Comparison of ENCODE assay signal across 1 cellular context in the genomic region with DNA sequence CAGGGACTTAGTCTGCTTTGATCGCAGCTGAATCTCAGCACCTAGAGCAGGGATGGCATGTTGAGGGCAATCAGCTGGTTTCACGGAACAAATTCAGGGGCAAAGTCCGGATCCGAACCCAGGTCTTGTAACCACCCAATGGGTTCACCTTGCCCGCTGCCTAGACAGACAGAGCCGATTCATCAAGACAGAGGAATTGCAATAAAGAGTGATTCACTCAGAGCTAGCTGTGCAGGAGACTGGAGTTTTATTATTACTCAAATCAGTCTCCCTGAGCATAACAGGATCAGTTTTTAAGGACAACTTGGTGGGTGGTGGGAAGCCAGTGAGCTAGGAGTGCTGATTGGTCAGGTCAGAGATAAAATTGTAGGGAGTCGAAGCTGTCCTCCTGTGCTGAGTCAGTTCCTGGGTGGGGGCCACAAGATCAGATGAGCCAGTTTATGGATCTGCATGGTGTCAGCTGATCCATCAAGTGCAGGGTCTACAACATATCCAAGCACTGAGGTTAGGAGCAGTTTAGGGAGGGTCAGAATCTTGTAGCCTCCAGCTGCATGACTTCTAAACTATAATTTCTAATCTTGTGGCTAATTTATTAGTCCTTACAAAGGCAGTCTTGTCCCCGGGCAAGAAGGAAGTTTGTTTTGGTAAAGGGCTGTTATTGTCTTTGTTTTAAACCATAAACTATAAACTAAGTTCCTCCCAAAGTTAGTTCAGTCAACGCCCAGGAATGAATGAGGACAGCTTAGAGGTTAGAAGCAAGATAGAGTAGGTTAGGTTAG.
TF ChIP-seq lines count a peak whose summit lies in the region.

No MANE protein-coding gene starts in this region.

TF ChIP-seq in K562, 482 proteins besides CTCF, POLR2A, EP300 and RAD21 (continued from another document and continues in another):
- TF ChIP-seq, protein P1, sequence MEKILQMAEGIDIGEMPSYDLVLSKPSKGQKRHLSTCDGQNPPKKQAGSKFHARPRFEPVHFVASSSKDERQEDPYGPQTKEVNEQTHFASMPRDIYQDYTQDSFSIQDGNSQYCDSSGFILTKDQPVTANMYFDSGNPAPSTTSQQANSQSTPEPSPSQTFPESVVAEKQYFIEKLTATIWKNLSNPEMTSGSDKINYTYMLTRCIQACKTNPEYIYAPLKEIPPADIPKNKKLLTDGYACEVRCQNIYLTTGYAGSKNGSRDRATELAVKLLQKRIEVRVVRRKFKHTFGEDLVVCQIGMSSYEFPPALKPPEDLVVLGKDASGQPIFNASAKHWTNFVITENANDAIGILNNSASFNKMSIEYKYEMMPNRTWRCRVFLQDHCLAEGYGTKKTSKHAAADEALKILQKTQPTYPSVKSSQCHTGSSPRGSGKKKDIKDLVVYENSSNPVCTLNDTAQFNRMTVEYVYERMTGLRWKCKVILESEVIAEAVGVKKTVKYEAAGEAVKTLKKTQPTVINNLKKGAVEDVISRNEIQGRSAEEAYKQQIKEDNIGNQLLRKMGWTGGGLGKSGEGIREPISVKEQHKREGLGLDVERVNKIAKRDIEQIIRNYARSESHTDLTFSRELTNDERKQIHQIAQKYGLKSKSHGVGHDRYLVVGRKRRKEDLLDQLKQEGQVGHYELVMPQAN (IDR thresholded peaks at IDR 0.05; ENCODE audit: borderline replicate concordance) = no peak
- no peak for TF ChIP-seq MTA2 (IDR thresholded peaks at IDR 0.05; ENCODE audit: low read depth)
- no peak for TF ChIP-seq HDAC8 (tag; IDR thresholded peaks at IDR 0.05)
- TF ChIP-seq RBM15 (IDR thresholded peaks at IDR 0.05; ENCODE audit: insufficient read depth, low read length) = no peak
- TF ChIP-seq DNMT1 (IDR thresholded peaks at IDR 0.05) = no peak
- no peak for TF ChIP-seq RBM14 (IDR thresholded peaks at IDR 0.05; ENCODE audit: borderline replicate concordance, insufficient read depth, low read depth, low read length)
- TF ChIP-seq, protein P2, sequence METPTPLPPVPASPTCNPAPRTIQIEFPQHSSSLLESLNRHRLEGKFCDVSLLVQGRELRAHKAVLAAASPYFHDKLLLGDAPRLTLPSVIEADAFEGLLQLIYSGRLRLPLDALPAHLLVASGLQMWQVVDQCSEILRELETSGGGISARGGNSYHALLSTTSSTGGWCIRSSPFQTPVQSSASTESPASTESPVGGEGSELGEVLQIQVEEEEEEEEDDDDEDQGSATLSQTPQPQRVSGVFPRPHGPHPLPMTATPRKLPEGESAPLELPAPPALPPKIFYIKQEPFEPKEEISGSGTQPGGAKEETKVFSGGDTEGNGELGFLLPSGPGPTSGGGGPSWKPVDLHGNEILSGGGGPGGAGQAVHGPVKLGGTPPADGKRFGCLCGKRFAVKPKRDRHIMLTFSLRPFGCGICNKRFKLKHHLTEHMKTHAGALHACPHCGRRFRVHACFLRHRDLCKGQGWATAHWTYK (CRISPR knock-in tag; IDR thresholded peaks at IDR 0.05) = no peak
- no peak for TF ChIP-seq NONO (IDR thresholded peaks at IDR 0.05; ENCODE audit: low read depth in 2 of 2, low read length in 1 of 2)
- no peak for TF ChIP-seq RNF2 (IDR thresholded peaks at IDR 0.05)
- TF ChIP-seq, protein P3, sequence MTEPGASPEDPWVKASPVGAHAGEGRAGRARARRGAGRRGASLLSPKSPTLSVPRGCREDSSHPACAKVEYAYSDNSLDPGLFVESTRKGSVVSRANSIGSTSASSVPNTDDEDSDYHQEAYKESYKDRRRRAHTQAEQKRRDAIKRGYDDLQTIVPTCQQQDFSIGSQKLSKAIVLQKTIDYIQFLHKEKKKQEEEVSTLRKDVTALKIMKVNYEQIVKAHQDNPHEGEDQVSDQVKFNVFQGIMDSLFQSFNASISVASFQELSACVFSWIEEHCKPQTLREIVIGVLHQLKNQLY (CRISPR knock-in tag; conservative IDR thresholded peaks at IDR 0.05) = no peak
- no peak for TF ChIP-seq SMARCB1 (IDR thresholded peaks at IDR 0.05; ENCODE audit: insufficient read length, low read depth)
- no peak; the same call in 1 of the 2 replicates for TF ChIP-seq PHF8 (IDR thresholded peaks at IDR 0.05; ENCODE audit: borderline replicate concordance, low read length)
- TF ChIP-seq SMAD3 (CRISPR knock-in tag; conservative IDR thresholded peaks at IDR 0.05) = no peak
- no peak for TF ChIP-seq SIN3B (IDR thresholded peaks at IDR 0.05; ENCODE audit: low read depth)
- no peak for TF ChIP-seq MXI1 (IDR thresholded peaks at IDR 0.05; ENCODE audit: low read depth, low read length)
- TF ChIP-seq, protein P4, sequence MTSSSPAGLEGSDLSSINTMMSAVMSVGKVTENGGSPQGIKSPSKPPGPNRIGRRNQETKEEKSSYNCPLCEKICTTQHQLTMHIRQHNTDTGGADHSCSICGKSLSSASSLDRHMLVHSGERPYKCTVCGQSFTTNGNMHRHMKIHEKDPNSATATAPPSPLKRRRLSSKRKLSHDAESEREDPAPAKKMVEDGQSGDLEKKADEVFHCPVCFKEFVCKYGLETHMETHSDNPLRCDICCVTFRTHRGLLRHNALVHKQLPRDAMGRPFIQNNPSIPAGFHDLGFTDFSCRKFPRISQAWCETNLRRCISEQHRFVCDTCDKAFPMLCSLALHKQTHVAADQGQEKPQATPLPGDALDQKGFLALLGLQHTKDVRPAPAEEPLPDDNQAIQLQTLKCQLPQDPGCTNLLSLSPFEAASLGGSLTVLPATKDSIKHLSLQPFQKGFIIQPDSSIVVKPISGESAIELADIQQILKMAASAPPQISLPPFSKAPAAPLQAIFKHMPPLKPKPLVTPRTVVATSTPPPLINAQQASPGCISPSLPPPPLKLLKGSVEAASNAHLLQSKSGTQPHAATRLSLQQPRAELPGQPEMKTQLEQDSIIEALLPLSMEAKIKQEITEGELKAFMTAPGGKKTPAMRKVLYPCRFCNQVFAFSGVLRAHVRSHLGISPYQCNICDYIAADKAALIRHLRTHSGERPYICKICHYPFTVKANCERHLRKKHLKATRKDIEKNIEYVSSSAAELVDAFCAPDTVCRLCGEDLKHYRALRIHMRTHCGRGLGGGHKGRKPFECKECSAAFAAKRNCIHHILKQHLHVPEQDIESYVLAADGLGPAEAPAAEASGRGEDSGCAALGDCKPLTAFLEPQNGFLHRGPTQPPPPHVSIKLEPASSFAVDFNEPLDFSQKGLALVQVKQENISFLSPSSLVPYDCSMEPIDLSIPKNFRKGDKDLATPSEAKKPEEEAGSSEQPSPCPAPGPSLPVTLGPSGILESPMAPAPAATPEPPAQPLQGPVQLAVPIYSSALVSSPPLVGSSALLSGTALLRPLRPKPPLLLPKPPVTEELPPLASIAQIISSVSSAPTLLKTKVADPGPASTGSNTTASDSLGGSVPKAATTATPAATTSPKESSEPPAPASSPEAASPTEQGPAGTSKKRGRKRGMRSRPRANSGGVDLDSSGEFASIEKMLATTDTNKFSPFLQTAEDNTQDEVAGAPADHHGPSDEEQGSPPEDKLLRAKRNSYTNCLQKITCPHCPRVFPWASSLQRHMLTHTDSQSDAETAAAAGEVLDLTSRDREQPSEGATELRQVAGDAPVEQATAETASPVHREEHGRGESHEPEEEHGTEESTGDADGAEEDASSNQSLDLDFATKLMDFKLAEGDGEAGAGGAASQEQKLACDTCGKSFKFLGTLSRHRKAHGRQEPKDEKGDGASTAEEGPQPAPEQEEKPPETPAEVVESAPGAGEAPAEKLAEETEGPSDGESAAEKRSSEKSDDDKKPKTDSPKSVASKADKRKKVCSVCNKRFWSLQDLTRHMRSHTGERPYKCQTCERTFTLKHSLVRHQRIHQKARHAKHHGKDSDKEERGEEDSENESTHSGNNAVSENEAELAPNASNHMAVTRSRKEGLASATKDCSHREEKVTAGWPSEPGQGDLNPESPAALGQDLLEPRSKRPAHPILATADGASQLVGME (CRISPR knock-in tag; IDR thresholded peaks at IDR 0.05) = no peak
- no peak for TF ChIP-seq SAFB (IDR thresholded peaks at IDR 0.05; ENCODE audit: borderline replicate concordance, low read depth, low read length)
- TF ChIP-seq ZNF699 (CRISPR knock-in tag; IDR thresholded peaks at IDR 0.05; ENCODE audit: insufficient replicate concordance) = no peak
- no peak for TF ChIP-seq BRCA1 (IDR thresholded peaks at IDR 0.05)
- TF ChIP-seq BRCA1 (CRISPR knock-in tag; IDR thresholded peaks at IDR 0.05) = no peak
- no peak for TF ChIP-seq TCF3 (CRISPR knock-in tag; IDR thresholded peaks at IDR 0.05)
- 0 out of 2 replicates have a peak, but pooled peaks have one; percentile 16 for TF ChIP-seq ESRRA (IDR thresholded peaks at IDR 0.05; ENCODE audit: borderline replicate concordance, low read depth)
- no peak for TF ChIP-seq ZNF140 (CRISPR knock-in tag; IDR thresholded peaks at IDR 0.05)
- no peak for TF ChIP-seq NELFE (IDR thresholded peaks at IDR 0.05; ENCODE audit: insufficient read depth, insufficient read length)
- no peak for TF ChIP-seq RBM39 (optimal IDR thresholded peaks at IDR 0.05; ENCODE audit: low read depth, low read length)
- no peak for TF ChIP-seq ZKSCAN3 (CRISPR knock-in tag; IDR thresholded peaks at IDR 0.05)
- TF ChIP-seq KLF13 (tag; IDR thresholded peaks at IDR 0.05; ENCODE audit: borderline replicate concordance, low read depth) = peak; percentile 32; the same call in 1 of the 2 replicates
- no peak for TF ChIP-seq SAFB2 (IDR thresholded peaks at IDR 0.05; ENCODE audit: borderline replicate concordance, low read depth, low read length, severe bottlenecking)
- TF ChIP-seq, protein P5, sequence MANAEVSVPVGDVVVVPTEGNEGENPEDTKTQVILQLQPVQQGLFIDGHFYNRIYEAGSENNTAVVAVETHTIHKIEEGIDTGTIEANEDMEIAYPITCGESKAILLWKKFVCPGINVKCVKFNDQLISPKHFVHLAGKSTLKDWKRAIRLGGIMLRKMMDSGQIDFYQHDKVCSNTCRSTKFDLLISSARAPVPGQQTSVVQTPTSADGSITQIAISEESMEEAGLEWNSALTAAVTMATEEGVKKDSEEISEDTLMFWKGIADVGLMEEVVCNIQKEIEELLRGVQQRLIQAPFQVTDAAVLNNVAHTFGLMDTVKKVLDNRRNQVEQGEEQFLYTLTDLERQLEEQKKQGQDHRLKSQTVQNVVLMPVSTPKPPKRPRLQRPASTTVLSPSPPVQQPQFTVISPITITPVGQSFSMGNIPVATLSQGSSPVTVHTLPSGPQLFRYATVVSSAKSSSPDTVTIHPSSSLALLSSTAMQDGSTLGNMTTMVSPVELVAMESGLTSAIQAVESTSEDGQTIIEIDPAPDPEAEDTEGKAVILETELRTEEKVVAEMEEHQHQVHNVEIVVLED (CRISPR knock-in tag; IDR thresholded peaks at IDR 0.05) = no peak
- no peak for TF ChIP-seq FOXM1 (IDR thresholded peaks at IDR 0.05; ENCODE audit: low read depth)
- no peak for TF ChIP-seq FOXM1 (CRISPR knock-in tag; IDR thresholded peaks at IDR 0.05; ENCODE audit: low read depth)
- peak; percentile 20; the same call in 1 of the 2 replicates for TF ChIP-seq CXXC5 (CRISPR knock-in tag; IDR thresholded peaks at IDR 0.05)
- TF ChIP-seq, protein P6, sequence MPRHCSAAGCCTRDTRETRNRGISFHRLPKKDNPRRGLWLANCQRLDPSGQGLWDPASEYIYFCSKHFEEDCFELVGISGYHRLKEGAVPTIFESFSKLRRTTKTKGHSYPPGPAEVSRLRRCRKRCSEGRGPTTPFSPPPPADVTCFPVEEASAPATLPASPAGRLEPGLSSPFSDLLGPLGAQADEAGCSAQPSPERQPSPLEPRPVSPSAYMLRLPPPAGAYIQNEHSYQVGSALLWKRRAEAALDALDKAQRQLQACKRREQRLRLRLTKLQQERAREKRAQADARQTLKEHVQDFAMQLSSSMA (CRISPR knock-in tag; IDR thresholded peaks at IDR 0.05) = no peak
- TF ChIP-seq ZNF644 (tag; IDR thresholded peaks at IDR 0.05; ENCODE audit: low read depth) = no peak
- peak; percentile 19; the same call in 1 of the 2 replicates for TF ChIP-seq KLF6 (CRISPR knock-in tag; IDR thresholded peaks at IDR 0.05; ENCODE audit: borderline replicate concordance)
- TF ChIP-seq, protein P7, sequence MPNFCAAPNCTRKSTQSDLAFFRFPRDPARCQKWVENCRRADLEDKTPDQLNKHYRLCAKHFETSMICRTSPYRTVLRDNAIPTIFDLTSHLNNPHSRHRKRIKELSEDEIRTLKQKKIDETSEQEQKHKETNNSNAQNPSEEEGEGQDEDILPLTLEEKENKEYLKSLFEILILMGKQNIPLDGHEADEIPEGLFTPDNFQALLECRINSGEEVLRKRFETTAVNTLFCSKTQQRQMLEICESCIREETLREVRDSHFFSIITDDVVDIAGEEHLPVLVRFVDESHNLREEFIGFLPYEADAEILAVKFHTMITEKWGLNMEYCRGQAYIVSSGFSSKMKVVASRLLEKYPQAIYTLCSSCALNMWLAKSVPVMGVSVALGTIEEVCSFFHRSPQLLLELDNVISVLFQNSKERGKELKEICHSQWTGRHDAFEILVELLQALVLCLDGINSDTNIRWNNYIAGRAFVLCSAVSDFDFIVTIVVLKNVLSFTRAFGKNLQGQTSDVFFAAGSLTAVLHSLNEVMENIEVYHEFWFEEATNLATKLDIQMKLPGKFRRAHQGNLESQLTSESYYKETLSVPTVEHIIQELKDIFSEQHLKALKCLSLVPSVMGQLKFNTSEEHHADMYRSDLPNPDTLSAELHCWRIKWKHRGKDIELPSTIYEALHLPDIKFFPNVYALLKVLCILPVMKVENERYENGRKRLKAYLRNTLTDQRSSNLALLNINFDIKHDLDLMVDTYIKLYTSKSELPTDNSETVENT (CRISPR knock-in tag; IDR thresholded peaks at IDR 0.05) = no peak
- TF ChIP-seq, protein P8, sequence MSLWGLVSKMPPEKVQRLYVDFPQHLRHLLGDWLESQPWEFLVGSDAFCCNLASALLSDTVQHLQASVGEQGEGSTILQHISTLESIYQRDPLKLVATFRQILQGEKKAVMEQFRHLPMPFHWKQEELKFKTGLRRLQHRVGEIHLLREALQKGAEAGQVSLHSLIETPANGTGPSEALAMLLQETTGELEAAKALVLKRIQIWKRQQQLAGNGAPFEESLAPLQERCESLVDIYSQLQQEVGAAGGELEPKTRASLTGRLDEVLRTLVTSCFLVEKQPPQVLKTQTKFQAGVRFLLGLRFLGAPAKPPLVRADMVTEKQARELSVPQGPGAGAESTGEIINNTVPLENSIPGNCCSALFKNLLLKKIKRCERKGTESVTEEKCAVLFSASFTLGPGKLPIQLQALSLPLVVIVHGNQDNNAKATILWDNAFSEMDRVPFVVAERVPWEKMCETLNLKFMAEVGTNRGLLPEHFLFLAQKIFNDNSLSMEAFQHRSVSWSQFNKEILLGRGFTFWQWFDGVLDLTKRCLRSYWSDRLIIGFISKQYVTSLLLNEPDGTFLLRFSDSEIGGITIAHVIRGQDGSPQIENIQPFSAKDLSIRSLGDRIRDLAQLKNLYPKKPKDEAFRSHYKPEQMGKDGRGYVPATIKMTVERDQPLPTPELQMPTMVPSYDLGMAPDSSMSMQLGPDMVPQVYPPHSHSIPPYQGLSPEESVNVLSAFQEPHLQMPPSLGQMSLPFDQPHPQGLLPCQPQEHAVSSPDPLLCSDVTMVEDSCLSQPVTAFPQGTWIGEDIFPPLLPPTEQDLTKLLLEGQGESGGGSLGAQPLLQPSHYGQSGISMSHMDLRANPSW (CRISPR knock-in tag; IDR thresholded peaks at IDR 0.05) = no peak
